Comparison of ENCODE assay signal across 8 cellular contexts in genomic region chr9:132768932-132769894, GRCh38.
DNase-seq lines count a peak whose midpoint lies in the region; ATAC-seq, FAIRE-seq and TF ChIP-seq lines count a peak whose summit lies in the region.

No MANE protein-coding gene starts in this region.

- CTCF ChIA-PET in HepG2 (lab: Yijun Ruan, JAX; ENCODE audit: low intra/inter-chr PET ratio, low total read pairs), result interaction anchor here (0.9 kb wide), 1 partner anchor 31 kb away, joined by 3 read pairs; no protein-coding TSS in a partner anchor

- peak overlapping the region; percentile 75 for H3K9ac ChIP-seq in HepG2 (ENCODE audit: insufficient read depth, low read depth, low read length)

- H3K4me3 ChIP-seq in H7 (ENCODE audit: insufficient read depth, low read depth, low read length), result peak overlapping the region; percentile 71
- peak overlapping the region; percentile 86 for H3K4me3 ChIP-seq in coronary artery
- H3K4me3 ChIP-seq in HepG2 (replicated peaks in 1 of 3; ENCODE audit: insufficient read depth in 1 of 3, low read depth in 2 of 3, low read length in 3 of 3), result peak overlapping the region; percentile 62 to 88 (median 73)

- peaks cover 10% of the 10 kb centered on the region; the same call in 1 of the 2 replicates for H3K4me1 ChIP-seq in HepG2 (ENCODE audit: insufficient read depth, low read length)

- 0 out of 2 replicates have a peak, but pooled peaks cover 7% of the 10 kb centered on the region for H3K9me3 ChIP-seq in HepG2 (ENCODE audit: low read length)

- H3K27ac ChIP-seq in coronary artery, result peak overlapping the region; percentile 85 to 87
- peak overlapping the region; percentile 36 for H3K27ac ChIP-seq in HepG2 (ENCODE audit: extremely low read length, insufficient read depth, low read length)

- H3K4me2 ChIP-seq in HepG2 (ENCODE audit: low read depth, low read length), result peak overlapping the region; percentile 84

- peak overlapping the region; percentile 49 for H2AFZ ChIP-seq in HepG2 (ENCODE audit: low read length)

- TSS peak; percentile 99 for BruUV-seq in HepG2 (replicated peaks; lab: Mats Ljungman, UMichigan)

- TF ChIP-seq CTCF in coronary artery (IDR thresholded peaks at IDR 0.05) (no peak), HepG2 (CRISPR knock-in tag; IDR thresholded peaks at IDR 0.05) (peak; percentile 40)

- in situ Hi-C loops in G401 (cut with HindIII; ENCODE audit: low sequenced_read_pairs) (no loop called here), HepG2 (cut with HindIII; ENCODE audit: extremely low pct_ligation_motif_present, low pct_unique_long_range_greater_than_20kb) (no loop called here)

- WGBS in HepG2 (ENCODE audit: low lambda C conversion rate), result 1% methylated on average over 14 of the region's 25 CpGs

- ATAC-seq in HepG2 (peak; percentile 85), HG02610 (IDR thresholded peaks at IDR 0.05; ENCODE audit: unreplicated experiment) (no peak)

- DNase-seq in G401 (ENCODE audit: low spot score) (peak; percentile 65), H7 (peak; percentile 90), NCI-H2029 (lab: John Stamatoyannopoulos, UW) (peak; percentile 76), coronary artery (ENCODE audit: low spot score) (peak; percentile 80), HepG2 (ENCODE audit: low spot score) (peak; percentile 58)
- peak; percentile 53 for DNase-seq in activated CD4-positive, CD25-positive, alpha-beta regulatory T cell treated with anti-CD3 and anti-CD28 coated beads, Interleukin-2, amount 50 U/mL, for 72 hours
- peak; percentile 19 to 39 (median 35) for DNase-seq in stimulated activated CD4-positive, alpha-beta T cell treated with anti-CD3 and anti-CD28 coated beads, TNF-alpha, amount 100 ng/mL, for 1 hour (ENCODE audit: low read depth in 3 of 3, low spot score in 1 of 3)

- peak; percentile 65 for FAIRE-seq in HepG2 (lab: Jason Lieb, UNC)

- TF ChIP-seq EP300 in HepG2 (IDR thresholded peaks at IDR 0.05; ENCODE audit: low read depth in 2 of 2, low read length in 2 of 2) (no peak), HepG2 (CRISPR knock-in tag; IDR thresholded peaks at IDR 0.05; ENCODE audit: borderline replicate concordance) (no peak)

- no peaks in the 10 kb centered on the region for H4K20me1 ChIP-seq in HepG2 (ENCODE audit: insufficient read depth, low read length)

- POLR2A ChIA-PET in HepG2 (lab: Yijun Ruan, JAX), result interaction anchor here (0.9 kb wide), 1 partner anchor 98 kb away, joined by 3 read pairs; no protein-coding TSS in a partner anchor

- no peaks in the 10 kb centered on the region for H3K36me3 ChIP-seq in H7 (replicated peaks; ENCODE audit: control insufficient read depth, insufficient read depth, low read length)
- no peaks in the 10 kb centered on the region for H3K36me3 ChIP-seq in HepG2 (replicated peaks in 1 of 2; ENCODE audit: control insufficient read depth in 1 of 2, insufficient read depth in 2 of 2, low read length in 2 of 2)

- H3K79me2 ChIP-seq in HepG2 (ENCODE audit: insufficient read depth, low read length), result no peaks in the 10 kb centered on the region

- intact Hi-C loops in HepG2 (cut with micrococcal nuclease; ENCODE audit: unreplicated experiment), result no loop called here

- TF ChIP-seq RAD21 in HepG2 (CRISPR knock-in tag; IDR thresholded peaks at IDR 0.05), result no peak

- H3K27me3 ChIP-seq in H7 (ENCODE audit: control insufficient read depth, insufficient read depth, low read length) (peaks cover 3% of the 10 kb centered on the region), HepG2 (ENCODE audit: control insufficient read depth in 1 of 2, insufficient read depth in 2 of 2, low read length in 2 of 2) (no peaks in the 10 kb centered on the region; a peak in 1 of 5 replicates)

- peak; percentile 33 to 35; a peak in 2 of 4 replicates for TF ChIP-seq POLR2A in HepG2 (IDR thresholded peaks at IDR 0.05; ENCODE audit: insufficient read depth in 1 of 2, low read depth in 2 of 2, low read length in 2 of 2)

TF ChIP-seq in HepG2, 621 proteins besides CTCF, POLR2A, EP300 and RAD21 (continues in another document):
- 0 out of 2 replicates have a peak, but pooled peaks have one; percentile 25 for TF ChIP-seq HMGXB3 (CRISPR knock-in tag; IDR thresholded peaks at IDR 0.05; ENCODE audit: borderline replicate concordance)
- TF ChIP-seq ZNF124 (CRISPR knock-in tag; IDR thresholded peaks at IDR 0.05), result no peak
- TF ChIP-seq ZNF276 (CRISPR knock-in tag; IDR thresholded peaks at IDR 0.05; ENCODE audit: low read depth), result no peak
- TF ChIP-seq TRAFD1 (CRISPR knock-in tag; IDR thresholded peaks at IDR 0.05; ENCODE audit: borderline replicate concordance), result no peak
- TF ChIP-seq TFE3 (CRISPR knock-in tag; IDR thresholded peaks at IDR 0.05), result no peak

Comparison
In these comparisons a context has a peak if more than half of its experiments do, and no peak if none do; other contexts are left out.
1. DNase-seq: peak in every context shown above with its lines; median percentile 90 in H7; 80 in coronary artery; 76 in NCI-H2029; 65 in G401; 58 in HepG2; 53 in activated CD4-positive, CD25-positive, alpha-beta regulatory T cell treated with anti-CD3 and anti-CD28 coated beads, Interleukin-2, amount 50 U/mL, for 72 hours; 35 in stimulated activated CD4-positive, alpha-beta T cell treated with anti-CD3 and anti-CD28 coated beads, TNF-alpha, amount 100 ng/mL, for 1 hour.